In genomic region chr2:70686577-70687460, GRCh38 we compare ENCODE assay signal across 8 cellular contexts.
A peak's percentile ranks its signal among the peaks of the same experiment; 100 is the strongest.
DNase-seq lines count a peak whose midpoint lies in the region; ATAC-seq and TF ChIP-seq lines count a peak whose summit lies in the region.

No MANE protein-coding gene starts in this region.

- TF ChIP-seq CTCF in MCF 10A (IDR thresholded peaks at IDR 0.05; ENCODE audit: unreplicated experiment) = peak; percentile 41
- TF ChIP-seq CTCF in breast epithelium (IDR thresholded peaks at IDR 0.05) = no peak
- peak; percentile 41 for TF ChIP-seq CTCF in epithelial cell of proximal tubule (conservative IDR thresholded peaks at IDR 0.05; ENCODE audit: low read depth, low read length)
- TF ChIP-seq CTCF in parathyroid adenoma (IDR thresholded peaks at IDR 0.05) = peak; percentile 56

- no peak for TF ChIP-seq POLR2A in breast epithelium (IDR thresholded peaks at IDR 0.05)

- CTCF ChIA-PET in MCF 10A (lab: Yijun Ruan, JAX) = interaction anchor here (0.5 to 1.5 kb wide), 14 partner anchors 12 to 1800 kb away, joined by 3 to 5 read pairs (median 3); no protein-coding TSS in a partner anchor

- H3K9ac ChIP-seq in parathyroid adenoma = no peak overlapping the region

- POLR2A ChIA-PET in MCF 10A (lab: Yijun Ruan, JAX) = interaction anchor here (1.0 kb wide), 1 partner anchor 13 kb away, joined by 3 read pairs; no protein-coding TSS in a partner anchor

- no peak overlapping the region for H3K4me3 Mint-ChIP-seq in MCF 10A (ENCODE audit: unreplicated experiment)

- no peaks in the 10 kb centered on the region for H3K79me2 ChIP-seq in parathyroid adenoma

- no peaks in the 10 kb centered on the region for H3K9me3 Mint-ChIP-seq in MCF 10A (ENCODE audit: unreplicated experiment)

- peak overlapping the region; percentile 34 for H2AFZ ChIP-seq in parathyroid adenoma

- BruUV-seq in MCF 10A (replicated peaks; lab: Mats Ljungman, UMichigan) = no TSS peak

- H3K36me3 Mint-ChIP-seq in MCF 10A (ENCODE audit: insufficient read depth, unreplicated experiment) = no peaks in the 10 kb centered on the region

- H3K27ac ChIP-seq in breast epithelium = no peak overlapping the region
- H3K27ac ChIP-seq in SJCRH30 = no peak overlapping the region
- H3K27ac ChIP-seq in parathyroid adenoma = no peak overlapping the region

- H3K27me3 Mint-ChIP-seq in MCF 10A (ENCODE audit: insufficient read depth, unreplicated experiment) = peaks cover 28% of the 10 kb centered on the region

- H3K4me2 ChIP-seq in parathyroid adenoma (ENCODE audit: low read length) = no peak overlapping the region

- no peaks in the 10 kb centered on the region for H3K9me3 ChIP-seq in breast epithelium
- 0 out of 2 replicates have a peak, but pooled peaks cover 3% of the 10 kb centered on the region for H3K9me3 ChIP-seq in SJCRH30 (replicated peaks)
- no peaks in the 10 kb centered on the region for H3K9me3 ChIP-seq in parathyroid adenoma (ENCODE audit: control insufficient read depth, low read length)

- H3K27me3 ChIP-seq in breast epithelium = no peaks in the 10 kb centered on the region
- H3K27me3 ChIP-seq in SJCRH30 = peaks cover 10% of the 10 kb centered on the region; the same call in 1 of the 2 replicates
- no peaks in the 10 kb centered on the region for H3K27me3 ChIP-seq in parathyroid adenoma (ENCODE audit: control insufficient read depth, insufficient read depth, low read length)

- H3K4me1 ChIP-seq in breast epithelium (no peaks in the 10 kb centered on the region), SJCRH30 (peaks cover 7% of the 10 kb centered on the region), parathyroid adenoma (no peaks in the 10 kb centered on the region)

- intact Hi-C loops in MCF 10A (cut with micrococcal nuclease) = loop anchor here (1.0 kb wide), 1 partner anchor 98 kb away; no protein-coding TSS in a partner anchor
- intact Hi-C loops in breast epithelium (cut with DNase I; ENCODE audit: low total_unique reads) = no loop called here

- peaks cover 11% of the 10 kb centered on the region for H3K4me1 Mint-ChIP-seq in MCF 10A (ENCODE audit: insufficient read depth, unreplicated experiment)

- no peak overlapping the region for H3K27ac Mint-ChIP-seq in MCF 10A (ENCODE audit: low read depth, unreplicated experiment)

- DNase-seq in MCF 10A (ENCODE audit: unreplicated experiment) = peak; percentile 81
- no peak for DNase-seq in breast epithelium (ENCODE audit: low spot score in 2 of 2)
- peak; percentile 84 for DNase-seq in HT1080 (ENCODE audit: low read depth)
- peak; percentile 83 to 84 for DNase-seq in SJCRH30
- no peak for DNase-seq in epithelial cell of proximal tubule (ENCODE audit: low read depth)
- DNase-seq in NCI-H128 (lab: John Stamatoyannopoulos, UW; ENCODE audit: unreplicated experiment) = no peak

- H3K36me3 ChIP-seq in breast epithelium (no peaks in the 10 kb centered on the region), SJCRH30 (no peaks in the 10 kb centered on the region), parathyroid adenoma (ENCODE audit: control insufficient read depth, insufficient read depth, low read length) (no peaks in the 10 kb centered on the region)

- H3K4me3 ChIP-seq in breast epithelium (no peak overlapping the region), SJCRH30 (no peak overlapping the region), epithelial cell of proximal tubule (ENCODE audit: low read depth, low read length) (no peak overlapping the region), parathyroid adenoma (ENCODE audit: low read depth, low read length) (no peak overlapping the region)

- ATAC-seq in GM18873 (IDR thresholded peaks at IDR 0.05; ENCODE audit: low FRiP score, unreplicated experiment) = no peak

Comparison
In these comparisons a context has a peak if more than half of its experiments do, and no peak if none do; other contexts are left out.
1. DNase-seq: peak in MCF 10A (single experiment), HT1080 (single experiment) and SJCRH30 (2 of 2); none in breast epithelium (0 of 2), epithelial cell of proximal tubule (single experiment) and NCI-H128 (single experiment).
2. CTCF ChIP-seq: peak in MCF 10A (single experiment), epithelial cell of proximal tubule (single experiment) and parathyroid adenoma (single experiment); none in breast epithelium (0 of 3).